24 cellular contexts compared by ENCODE assay signal in the genomic region with DNA sequence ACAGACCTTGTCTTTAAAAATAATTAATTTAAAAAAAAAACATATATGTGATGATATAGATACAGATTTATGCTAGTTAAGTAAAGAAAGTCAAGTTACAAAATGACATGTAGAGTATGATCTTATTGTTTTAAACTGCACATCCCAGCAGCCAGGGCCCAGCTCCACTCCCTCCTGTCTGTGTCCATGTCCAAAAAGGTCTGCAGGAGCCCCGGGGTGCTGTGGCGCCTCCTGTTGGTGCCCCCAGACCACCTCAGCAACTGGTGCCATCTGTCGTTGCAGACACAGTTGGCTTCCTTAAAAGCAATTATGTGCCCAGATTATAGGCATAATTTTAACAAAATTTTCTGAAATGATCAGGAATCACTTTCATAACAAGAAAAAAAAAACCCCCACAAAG. TPM values are rescaled to one million over a fixed set of nuclear protein-coding genes. Genes with fewer than 3 reads are reported as not detected.
DNase-seq lines count a peak whose midpoint lies in the region; ATAC-seq, FAIRE-seq and TF ChIP-seq lines count a peak whose summit lies in the region.
"Had no signal": no experiment of that assay in that cellular context is flagged by ENCODE, and none has a peak within 500 bp of the region (broad histone marks: within the 10 kb centered on the region; RNA-seq: fewer than 3 reads in every experiment).

No MANE protein-coding gene starts in this region.

- no peak overlapping the region for H3K4me2 ChIP-seq in K562 (ENCODE audit: insufficient read depth, low read length)

- no peak for ATAC-seq in K562
- no peak for ATAC-seq in lower lobe of right lung
- ATAC-seq in stimulated activated naive B cell treated with anti-CD40 and anti-IgM and Interleukin-4, amounts not matched to agents 10 μg/mL and 1 μg/mL and 100 μg/mL, for 72 hours (replicated peaks) = no peak
- ATAC-seq: GM12878, left lung, Panc1 had no signal

- POLR2A ChIA-PET in BJ (lab: Charles Lee) = no interaction called here
- POLR2A ChIA-PET in K562 (lab: Yijun Ruan, JAX) = interaction anchor here (0.6 kb wide), 1 partner anchor 317 kb away, joined by 3 read pairs; no protein-coding TSS in a partner anchor

- no peaks in the 10 kb centered on the region; the same call in 1 of the 2 replicates for H4K20me1 ChIP-seq in K562 (replicated peaks; ENCODE audit: control insufficient read depth, insufficient read depth, low read length)

- peaks cover 11 to 30% of the 10 kb centered on the region in 2 donors for H3K4me1 Mint-ChIP-seq in stimulated activated naive B cell treated with anti-CD40 and anti-IgM and Interleukin-4, amounts not matched to agents 10 μg/mL and 1 μg/mL and 100 μg/mL, for 72 hours

- no peak overlapping the region for H2AFZ ChIP-seq in K562 (ENCODE audit: low read depth, low read length)
- H2AFZ ChIP-seq: parathyroid adenoma had no signal

- in situ Hi-C loops in GM13977 (cut with MboI; ENCODE audit: low pct_unique_long_range_greater_than_20kb, low sequenced_read_pairs, unreplicated experiment) = loop anchor here (25.0 kb wide), 2 partner anchors 324 to 499 kb away; no protein-coding TSS in a partner anchor
- in situ Hi-C loops in K562 (cut with MboI) = loop anchor here (5.0 to 10.0 kb wide), 2 partner anchors 312 to 499 kb away; partner anchors contain the start of genes CENPP and NOL8

- no peak for TF ChIP-seq EP300 in K562 (IDR thresholded peaks at IDR 0.05; ENCODE audit: low read length)

- H3K9me3 Mint-ChIP-seq in stimulated activated naive B cell treated with anti-CD40 and anti-IgM and Interleukin-4, amounts not matched to agents 10 μg/mL and 1 μg/mL and 100 μg/mL, for 72 hours = no peaks in the 10 kb centered on the region
- H3K9me3 Mint-ChIP-seq: activated CD4-positive, alpha-beta T cell treated with anti-CD3 and anti-CD28 coated beads, Interleukin-2, amount 10 ng/mL, durations not matched to agents 24 days and 14 days; CD4-positive, alpha-beta T cell; immature natural killer cell; nephron; T-helper 1 cell treated with Interleukin-12 subunit alpha and Interleukin-12 subunit beta and Interleukin-4 antibody, amounts not matched to agents 30 μg/mL and 1 μg/mL, for 36 hours had no signal

- H3K27ac ChIP-seq in K562 (ENCODE audit: extremely low read depth, low read depth, low read length) (no peak overlapping the region), lower lobe of right lung (no peak overlapping the region)
- H3K27ac ChIP-seq: dorsolateral prefrontal cortex, left lung, parathyroid adenoma, SJCRH30 had no signal

- intact Hi-C loops in K562 (cut with micrococcal nuclease) = loop anchor here (10.0 kb wide), 1 partner anchor 158 kb away; no protein-coding TSS in a partner anchor
- intact Hi-C loops in lower lobe of right lung (cut with DNase I) = no loop called here

- H3K4me3 ChIP-seq in BJ (ENCODE audit: low read depth, low read length) = no peak overlapping the region
- H3K4me3 ChIP-seq in K562 = no peak overlapping the region
- H3K4me3 ChIP-seq in lower lobe of right lung = no peak overlapping the region
- H3K4me3 ChIP-seq: dorsolateral prefrontal cortex, GM12878, left lung, SJCRH30 had no signal

- WGBS in K562 (ENCODE audit: insufficient coverage, low coverage, missing lambda C conversion rate) = 61% methylated on average over 3 of the region's 3 CpGs

- no peak for TF ChIP-seq POLR2A in K562 (conservative IDR thresholded peaks at IDR 0.05)

- H3K4me1 ChIP-seq in K562 (replicated peaks in 1 of 2; ENCODE audit: control insufficient read depth in 2 of 2, insufficient read depth in 2 of 2, low read length in 2 of 2) (peaks cover 0 to 5% of the 10 kb centered on the region in 2 experiments; a peak in 1 of 5 replicates), lower lobe of right lung (no peaks in the 10 kb centered on the region)
- H3K4me1 ChIP-seq: left lung, parathyroid adenoma, SJCRH30 had no signal

- no TSS peak for BruUV-seq in K562 (replicated peaks; lab: Mats Ljungman, UMichigan)

- CTCF ChIA-PET in BJ (lab: Yijun Ruan, JAX) (interaction anchor here (1.0 to 3.8 kb wide), 2 partner anchors 293 to 308 kb away, joined by 3 to 34 read pairs; no protein-coding TSS in a partner anchor), K562 (lab: Yijun Ruan, JAX; ENCODE audit: low intra/inter-chr PET ratio) (no interaction called here)

- no peaks in the 10 kb centered on the region for H3K27me3 ChIP-seq in BJ (ENCODE audit: control insufficient read depth, insufficient read depth, low read length)
- no peaks in the 10 kb centered on the region for H3K27me3 ChIP-seq in K562 (ENCODE audit: control insufficient read depth in 2 of 2, insufficient read depth in 2 of 2, low read length in 2 of 2)
- no peaks in the 10 kb centered on the region for H3K27me3 ChIP-seq in lower lobe of right lung (ENCODE audit: low read depth)
- H3K27me3 ChIP-seq: dorsolateral prefrontal cortex, left lung, SJCRH30 had no signal

- no peaks in the 10 kb centered on the region for H3K9me1 ChIP-seq in K562 (ENCODE audit: control insufficient read depth, insufficient read depth, low read length)

- DNase-seq in BJ (ENCODE audit: low read depth) (no peak), GM13977 (ENCODE audit: low spot score) (no peak), K562 (ENCODE audit: extremely low read depth in 1 of 4, low spot score in 3 of 4) (no peak), lower lobe of right lung (peak; percentile 30), T-helper 9 cell (no peak), T1000 (lab: John Stamatoyannopoulos, UW) (no peak)
- DNase-seq in activated naive CD4-positive, alpha-beta T cell treated with Interleukin-2 at 50 U/mL for 16 hours = no peak
- no peak for DNase-seq in stimulated activated naive B cell treated with anti-CD40 and anti-IgM and Interleukin-4, amounts not matched to agents 10 μg/mL and 1 μg/mL and 100 μg/mL, for 72 hours
- DNase-seq: activated CD4-positive, alpha-beta T cell treated with anti-CD3 and anti-CD28 coated beads, Interleukin-2, amount 10 ng/mL, durations not matched to agents 24 days and 14 days; activated gamma-delta T cell treated with Interleukin-2 at 50 U/mL for 16 hours; activated T-cell treated with anti-CD3 and anti-CD28 coated beads for 4 hours; immature natural killer cell; NCI-H1048; NCI-H2029 treated with DMSO at 0.1 percent for 48 hours; NCI-H446 treated with DMSO at 0.1 percent for 48 hours; SJCRH30 had no signal

- H3K27ac Mint-ChIP-seq in stimulated activated naive B cell treated with anti-CD40 and anti-IgM and Interleukin-4, amounts not matched to agents 10 μg/mL and 1 μg/mL and 100 μg/mL, for 72 hours = no peak overlapping the region
- H3K27ac Mint-ChIP-seq: activated CD4-positive, alpha-beta T cell treated with anti-CD3 and anti-CD28 coated beads, Interleukin-2, amount 10 ng/mL, durations not matched to agents 24 days and 14 days; CD4-positive, alpha-beta T cell; immature natural killer cell; nephron; T-helper 1 cell treated with Interleukin-12 subunit alpha and Interleukin-12 subunit beta and Interleukin-4 antibody, amounts not matched to agents 30 μg/mL and 1 μg/mL, for 36 hours had no signal

- H3K9ac ChIP-seq in K562 (ENCODE audit: insufficient read depth in 1 of 2, low read depth in 2 of 2, low read length in 2 of 2) = no peak overlapping the region
- H3K9ac ChIP-seq: parathyroid adenoma had no signal

- no peak for TF ChIP-seq RAD21 in K562 (CRISPR knock-in tag; conservative IDR thresholded peaks at IDR 0.05 in 1 of 2, IDR thresholded peaks at IDR 0.05 in 1 of 2)

- H3K36me3 ChIP-seq in BJ (ENCODE audit: control insufficient read depth, insufficient read depth, low read length) = peaks cover 27% of the 10 kb centered on the region
- peaks cover 85% of the 10 kb centered on the region for H3K36me3 ChIP-seq in K562 (ENCODE audit: control insufficient read depth, insufficient read depth, low read length)
- H3K36me3 ChIP-seq in lower lobe of right lung = peaks cover 100% of the 10 kb centered on the region

- no peaks in the 10 kb centered on the region for H3K79me2 ChIP-seq in K562 (ENCODE audit: control insufficient read depth, insufficient read depth, low read length)
- H3K79me2 ChIP-seq: parathyroid adenoma had no signal

- TF ChIP-seq CTCF in BJ (IDR thresholded peaks at IDR 0.05; ENCODE audit: insufficient read depth, low read depth, low read length) = peak; percentile 20; the same call in 1 of the 2 replicates
- peak; percentile 13 for TF ChIP-seq CTCF in GM13977 (IDR thresholded peaks at IDR 0.05; ENCODE audit: extremely low read depth, insufficient read depth, missing control alignments)
- 0 out of 6 replicates have a peak, but pooled peaks of 2 of the 3 experiments have one; percentile 23 to 26 for TF ChIP-seq CTCF in K562 (IDR thresholded peaks at IDR 0.05 in 2 of 3, conservative IDR thresholded peaks at IDR 0.05 in 1 of 3; ENCODE audit: insufficient read depth in 2 of 3, low read depth in 1 of 3, low read length in 3 of 3)
- no peak for TF ChIP-seq CTCF in lower lobe of right lung (IDR thresholded peaks at IDR 0.05)

- peaks cover 51 to 68% of the 10 kb centered on the region in 2 donors for H3K36me3 Mint-ChIP-seq in stimulated activated naive B cell treated with anti-CD40 and anti-IgM and Interleukin-4, amounts not matched to agents 10 μg/mL and 1 μg/mL and 100 μg/mL, for 72 hours

- H3K9me3 ChIP-seq in K562 (replicated peaks; ENCODE audit: control insufficient read depth, insufficient read depth, low read depth, low read length) (no peaks in the 10 kb centered on the region), lower lobe of right lung (no peaks in the 10 kb centered on the region)
- H3K9me3 ChIP-seq: left lung, SJCRH30 had no signal

- no peak for FAIRE-seq in K562 (lab: Jason Lieb, UNC)
- FAIRE-seq: GM12878 had no signal

- no peak overlapping the region for H3K4me3 Mint-ChIP-seq in stimulated activated naive B cell treated with anti-CD40 and anti-IgM and Interleukin-4, amounts not matched to agents 10 μg/mL and 1 μg/mL and 100 μg/mL, for 72 hours
- H3K4me3 Mint-ChIP-seq: activated CD4-positive, alpha-beta T cell treated with anti-CD3 and anti-CD28 coated beads, Interleukin-2, amount 10 ng/mL, durations not matched to agents 24 days and 14 days; CD4-positive, alpha-beta T cell; immature natural killer cell; nephron; T-helper 1 cell treated with Interleukin-12 subunit alpha and Interleukin-12 subunit beta and Interleukin-4 antibody, amounts not matched to agents 30 μg/mL and 1 μg/mL, for 36 hours had no signal

- H3K27me3 Mint-ChIP-seq in stimulated activated naive B cell treated with anti-CD40 and anti-IgM and Interleukin-4, amounts not matched to agents 10 μg/mL and 1 μg/mL and 100 μg/mL, for 72 hours = no peaks in the 10 kb centered on the region
- H3K27me3 Mint-ChIP-seq: activated CD4-positive, alpha-beta T cell treated with anti-CD3 and anti-CD28 coated beads, Interleukin-2, amount 10 ng/mL, durations not matched to agents 24 days and 14 days; CD4-positive, alpha-beta T cell had no signal

RNA-seq across cellular contexts. Expression of gene IPPK, which starts 33.3 kb away (rescaled TPM):
- 15.7 and 16.2 TPM in 2 replicates for polyA plus RNA-seq in BJ (2011; rRNA removed)
- polyA minus RNA-seq in BJ (2011; rRNA and poly(A)+ RNA removed) = 16.4 and 20.5 TPM in 2 replicates
- 42.1 and 46.0 TPM in 2 replicates for total RNA-seq in K562 (2011; cell fraction: chromatin; rRNA removed; ENCODE audit: low replicate concordance)
- 27.7 and 28.2 TPM in 2 replicates for total RNA-seq in K562 (2011; cell fraction: nucleolus; rRNA removed)
- 26.2 and 30.0 TPM in 2 replicates for total RNA-seq in K562 (2011; cell fraction: nucleoplasm; rRNA removed)
- 11.2 and 11.3 TPM in 2 replicates for total RNA-seq in K562 (2014; rRNA removed)
- 14.2 and 14.5 TPM in 2 replicates for total RNA-seq in K562 (2014; rRNA removed; fragmentation: Illumina TruSeq; extraction: Trizol)
- total RNA-seq in K562 (2015; rRNA removed; fragmentation: Illumina TruSeq; extraction: Trizol) = 11.1 and 11.2 TPM in 2 replicates
- 9.7 and 11.1 TPM in 2 replicates for total RNA-seq in K562 (2021)
- polyA plus RNA-seq in K562 (2011; rRNA removed) = 21.1 and 22.2 TPM in 2 replicates
- 19.0 and 20.1 TPM in 2 replicates for polyA plus RNA-seq in K562 (2011; cell fraction: cytosol; rRNA removed)
- 58.7 and 61.8 TPM in 2 replicates for polyA plus RNA-seq in K562 (2011; cell fraction: nucleus; rRNA removed)
- polyA plus RNA-seq in K562 (2012) = 8.4 and 9.4 TPM in 2 replicates
- 15.2 and 16.0 TPM in 2 replicates for polyA plus RNA-seq in K562 (2014; fragmentation: Illumina TruSeq; extraction: Trizol)
- polyA plus RNA-seq in K562 (2014; fragmentation: Nextera tagmentation; extraction: Ambion mirVana) = 1 to 10 TPM; 3.1 TPM
- polyA plus RNA-seq in K562 (2014; rRNA removed) = 10.9 and 13.0 TPM in 2 replicates
- polyA minus RNA-seq in K562 (2011; rRNA and poly(A)+ RNA removed) = 31.1 and 42.9 TPM in 2 replicates
- 11.0 and 13.6 TPM in 2 replicates for polyA minus RNA-seq in K562 (2011; cell fraction: cytosol; rRNA and poly(A)+ RNA removed)
- 10.8 and 11.0 TPM in 2 replicates for polyA minus RNA-seq in K562 (2011; cell fraction: nucleus; rRNA and poly(A)+ RNA removed)
- total RNA-seq in lower lobe of right lung = 7.3 TPM
